ENCODE assay signal across 21 cellular contexts in the genomic region with DNA sequence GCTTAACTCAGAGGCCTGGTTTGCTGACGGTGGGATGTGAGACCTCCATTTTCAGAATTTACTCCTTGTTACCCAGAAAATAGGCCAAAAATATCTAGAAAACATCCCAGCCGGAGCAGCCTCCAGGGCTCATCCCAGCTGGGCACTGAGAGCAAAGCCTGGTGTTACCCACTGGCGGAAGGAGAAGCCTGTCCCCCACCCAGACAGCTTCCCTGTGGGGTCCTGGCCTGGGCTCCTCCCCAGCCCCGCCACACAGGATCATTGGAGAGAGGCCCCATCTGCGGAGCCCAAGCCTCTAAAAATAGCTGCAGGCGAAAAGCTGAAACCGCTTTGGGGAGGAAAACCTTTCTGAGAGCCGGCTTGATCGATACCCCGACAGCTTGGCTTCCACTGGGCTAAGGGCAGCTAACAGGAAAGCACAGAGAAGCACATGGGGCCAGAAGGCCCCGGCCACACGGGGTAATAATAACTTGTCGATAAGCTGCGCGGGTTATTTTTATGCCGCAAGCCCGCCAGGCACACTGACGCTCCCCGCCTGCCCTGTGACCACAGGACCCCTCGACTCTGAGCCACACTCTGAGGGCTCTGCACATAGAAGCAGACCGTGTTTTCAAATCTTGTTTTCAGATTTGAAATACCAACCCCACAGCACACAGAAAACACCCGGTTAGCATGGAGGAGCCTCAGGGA.
"Had no signal": no experiment of that assay in that cellular context is flagged by ENCODE, and none has a peak within 500 bp of the region (broad histone marks: within the 10 kb centered on the region; RNA-seq: fewer than 3 reads in every experiment).

No MANE protein-coding gene starts in this region.

- H3K4me1 ChIP-seq: left lung, spleen, upper lobe of left lung had no signal

- H3K4me3 ChIP-seq: left lung, mucosa of descending colon, spleen, thoracic aorta, upper lobe of left lung had no signal

- H3K36me3 Mint-ChIP-seq: activated naive CD8-positive, alpha-beta T cell treated with anti-CD3 and anti-CD28 coated beads, Interleukin-2, amount 10 ng/mL, durations not matched to agents 7 days and 5 days had no signal

- H3K27ac ChIP-seq: left lung, spleen, thoracic aorta, upper lobe of left lung had no signal

- H3K4me3 Mint-ChIP-seq: activated CD8-positive, alpha-beta T cell treated with anti-CD3 and anti-CD28 coated beads, Interleukin-2, amount 10 ng/mL, durations not matched to agents 7 days and 5 days; activated naive CD4-positive, alpha-beta T cell treated with anti-CD3 and anti-CD28 coated beads for 36 hours; activated naive CD8-positive, alpha-beta T cell treated with anti-CD3 and anti-CD28 coated beads, Interleukin-2, amount 10 ng/mL, durations not matched to agents 7 days and 5 days; activated T-cell treated with anti-CD3 and anti-CD28 coated beads, Interleukin-2, amount 50 U/mL, for 24 hours; T-helper 2 cell treated with Interferon-gamma antibody and Interleukin-4, amounts not matched to agents 5 μg/mL and 100 μg/mL, for 36 hours had no signal

- H3K9me3 ChIP-seq: mucosa of descending colon, spleen, thoracic aorta, upper lobe of left lung had no signal

- H3K36me3 ChIP-seq: left lung, upper lobe of left lung had no signal

- DNase-seq: activated CD4-positive, alpha-beta T cell treated with anti-CD3 and anti-CD28 coated beads for 1 hour; activated CD4-positive, alpha-beta T cell treated with anti-CD3 and anti-CD28 coated beads, Interleukin-2, amount 50 U/mL, for 1 hour; activated CD8-positive, alpha-beta T cell treated with anti-CD3 and anti-CD28 coated beads, Interleukin-2, amount 10 ng/mL, durations not matched to agents 7 days and 5 days; activated effector memory CD4-positive, alpha-beta T cell treated with Interleukin-2 at 50 U/mL for 16 hours; activated naive CD4-positive, alpha-beta T cell treated with anti-CD3 and anti-CD28 coated beads for 36 hours; activated naive CD8-positive, alpha-beta T cell treated with anti-CD3 and anti-CD28 coated beads, Interleukin-2, amount 10 ng/mL, durations not matched to agents 7 days and 5 days; activated T-cell treated with anti-CD3 and anti-CD28 coated beads, Interleukin-2, amount 50 U/mL, for 24 hours; amniotic stem cell; cerebellar nuclear complex; cortex of kidney; erythroblast; left lung; mesenchymal stem cell; mucosa of descending colon; stimulated activated CD4-positive, alpha-beta T cell treated with anti-CD3 and anti-CD28 coated beads, Interleukin-4, amount 100 ng/mL, for 24 hours; stimulated activated naive CD4-positive, alpha-beta T cell treated with Interleukin-2 at 50 U/mL for 16 hours; upper lobe of left lung had no signal

- H3K9me3 Mint-ChIP-seq: activated naive CD8-positive, alpha-beta T cell treated with anti-CD3 and anti-CD28 coated beads, Interleukin-2, amount 10 ng/mL, durations not matched to agents 7 days and 5 days; T-helper 2 cell treated with Interferon-gamma antibody and Interleukin-4, amounts not matched to agents 5 μg/mL and 100 μg/mL, for 36 hours had no signal

- ATAC-seq: activated CD8-positive, alpha-beta T cell treated with anti-CD3 and anti-CD28 coated beads, Interleukin-2, amount 10 ng/mL, durations not matched to agents 7 days and 5 days; left lung; mucosa of descending colon; SK-N-SH treated with all-trans-retinoic acid at 6 μM for 48 hours had no signal

- H3K27ac Mint-ChIP-seq: activated CD8-positive, alpha-beta T cell treated with anti-CD3 and anti-CD28 coated beads, Interleukin-2, amount 10 ng/mL, durations not matched to agents 7 days and 5 days; activated naive CD4-positive, alpha-beta T cell treated with anti-CD3 and anti-CD28 coated beads for 36 hours; activated naive CD8-positive, alpha-beta T cell treated with anti-CD3 and anti-CD28 coated beads, Interleukin-2, amount 10 ng/mL, durations not matched to agents 7 days and 5 days; activated T-cell treated with anti-CD3 and anti-CD28 coated beads, Interleukin-2, amount 50 U/mL, for 24 hours; T-helper 2 cell treated with Interferon-gamma antibody and Interleukin-4, amounts not matched to agents 5 μg/mL and 100 μg/mL, for 36 hours had no signal

- H3K27me3 ChIP-seq: upper lobe of left lung had no signal
